1 cellular context compared by ENCODE assay signal in the genomic region with DNA sequence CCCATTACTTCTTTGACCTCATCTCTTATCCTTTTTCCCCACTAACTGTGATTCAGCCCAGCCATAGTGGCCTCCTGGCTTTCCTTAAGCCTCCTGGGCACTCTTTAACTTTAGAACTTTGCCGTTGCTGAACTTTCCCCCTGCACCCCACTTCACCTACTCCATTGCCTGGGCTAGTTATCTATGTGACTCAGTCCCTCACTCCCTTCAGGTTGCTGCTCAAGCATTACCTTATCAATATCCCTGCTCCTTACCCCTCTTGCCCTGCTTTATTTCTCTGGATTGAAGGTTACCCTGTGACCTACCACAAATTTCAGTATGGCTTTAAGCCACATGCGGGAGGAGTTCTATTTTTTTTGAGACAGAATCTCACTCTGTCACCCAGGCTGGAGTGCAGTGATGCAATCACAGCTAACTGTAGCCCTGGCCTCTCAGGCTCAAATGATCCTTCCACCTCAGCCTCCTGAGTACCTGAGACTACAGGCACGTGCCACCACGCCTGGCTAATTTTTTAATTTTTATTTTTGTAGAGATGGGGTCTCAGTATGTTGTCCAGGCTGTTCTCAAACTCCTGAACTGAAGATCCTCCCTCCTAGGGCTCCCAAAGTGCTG.
TF ChIP-seq lines count a peak whose summit lies in the region.

No MANE protein-coding gene starts in this region.

TF ChIP-seq in K562, 482 proteins besides CTCF, POLR2A, EP300 and RAD21:
- TF ChIP-seq CEBPG (CRISPR knock-in tag; IDR thresholded peaks at IDR 0.05) (peak; percentile 90), CEBPG (tag; conservative IDR thresholded peaks at IDR 0.05 in 1 of 2, IDR thresholded peaks at IDR 0.05 in 1 of 2) (peak; percentile 52 to 79), UBTF (IDR thresholded peaks at IDR 0.05; ENCODE audit: borderline replicate concordance in 1 of 2, low read depth in 2 of 2, low read length in 2 of 2) (no peak), IRF9 (tag; IDR thresholded peaks at IDR 0.05) (peak; percentile 7; the same call in 1 of the 2 replicates), BHLHE40 (IDR thresholded peaks at IDR 0.05; ENCODE audit: low read length) (0 out of 2 replicates have a peak, but pooled peaks have one; percentile 27), ATF3 (IDR thresholded peaks at IDR 0.05) (peak; percentile 90), ATF3 (CRISPR knock-in tag; conservative IDR thresholded peaks at IDR 0.05) (no peak), CEBPB (tag; IDR thresholded peaks at IDR 0.05) (peak; percentile 75), PCBP1 (IDR thresholded peaks at IDR 0.05; ENCODE audit: low read depth, low read length, poor library complexity, severe bottlenecking) (no peak), CHD2 (IDR thresholded peaks at IDR 0.05; ENCODE audit: low read depth, low read length) (no peak), CBFA2T3 (IDR thresholded peaks at IDR 0.05) (peak; percentile 69), HNRNPK (IDR thresholded peaks at IDR 0.05; ENCODE audit: low read depth, low read length, poor library complexity, severe bottlenecking) (no peak), ZKSCAN1 (IDR thresholded peaks at IDR 0.05; ENCODE audit: low read depth, low read length) (no peak), ATF7 (IDR thresholded peaks at IDR 0.05) (peak; percentile 34; the same call in 1 of the 2 replicates), KDM1A (IDR thresholded peaks at IDR 0.05) (peak; percentile 28 to 29; a peak in 1 of 4 replicates)
- TF ChIP-seq, protein P1, sequence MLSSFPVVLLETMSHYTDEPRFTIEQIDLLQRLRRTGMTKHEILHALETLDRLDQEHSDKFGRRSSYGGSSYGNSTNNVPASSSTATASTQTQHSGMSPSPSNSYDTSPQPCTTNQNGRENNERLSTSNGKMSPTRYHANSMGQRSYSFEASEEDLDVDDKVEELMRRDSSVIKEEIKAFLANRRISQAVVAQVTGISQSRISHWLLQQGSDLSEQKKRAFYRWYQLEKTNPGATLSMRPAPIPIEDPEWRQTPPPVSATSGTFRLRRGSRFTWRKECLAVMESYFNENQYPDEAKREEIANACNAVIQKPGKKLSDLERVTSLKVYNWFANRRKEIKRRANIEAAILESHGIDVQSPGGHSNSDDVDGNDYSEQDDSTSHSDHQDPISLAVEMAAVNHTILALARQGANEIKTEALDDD (IDR thresholded peaks at IDR 0.05) = peak; percentile 53; the same call in 1 of the 2 replicates
- TF ChIP-seq, protein P2, sequence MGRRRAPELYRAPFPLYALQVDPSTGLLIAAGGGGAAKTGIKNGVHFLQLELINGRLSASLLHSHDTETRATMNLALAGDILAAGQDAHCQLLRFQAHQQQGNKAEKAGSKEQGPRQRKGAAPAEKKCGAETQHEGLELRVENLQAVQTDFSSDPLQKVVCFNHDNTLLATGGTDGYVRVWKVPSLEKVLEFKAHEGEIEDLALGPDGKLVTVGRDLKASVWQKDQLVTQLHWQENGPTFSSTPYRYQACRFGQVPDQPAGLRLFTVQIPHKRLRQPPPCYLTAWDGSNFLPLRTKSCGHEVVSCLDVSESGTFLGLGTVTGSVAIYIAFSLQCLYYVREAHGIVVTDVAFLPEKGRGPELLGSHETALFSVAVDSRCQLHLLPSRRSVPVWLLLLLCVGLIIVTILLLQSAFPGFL (CRISPR knock-in tag; IDR thresholded peaks at IDR 0.05) = no peak
- TF ChIP-seq, protein P3, sequence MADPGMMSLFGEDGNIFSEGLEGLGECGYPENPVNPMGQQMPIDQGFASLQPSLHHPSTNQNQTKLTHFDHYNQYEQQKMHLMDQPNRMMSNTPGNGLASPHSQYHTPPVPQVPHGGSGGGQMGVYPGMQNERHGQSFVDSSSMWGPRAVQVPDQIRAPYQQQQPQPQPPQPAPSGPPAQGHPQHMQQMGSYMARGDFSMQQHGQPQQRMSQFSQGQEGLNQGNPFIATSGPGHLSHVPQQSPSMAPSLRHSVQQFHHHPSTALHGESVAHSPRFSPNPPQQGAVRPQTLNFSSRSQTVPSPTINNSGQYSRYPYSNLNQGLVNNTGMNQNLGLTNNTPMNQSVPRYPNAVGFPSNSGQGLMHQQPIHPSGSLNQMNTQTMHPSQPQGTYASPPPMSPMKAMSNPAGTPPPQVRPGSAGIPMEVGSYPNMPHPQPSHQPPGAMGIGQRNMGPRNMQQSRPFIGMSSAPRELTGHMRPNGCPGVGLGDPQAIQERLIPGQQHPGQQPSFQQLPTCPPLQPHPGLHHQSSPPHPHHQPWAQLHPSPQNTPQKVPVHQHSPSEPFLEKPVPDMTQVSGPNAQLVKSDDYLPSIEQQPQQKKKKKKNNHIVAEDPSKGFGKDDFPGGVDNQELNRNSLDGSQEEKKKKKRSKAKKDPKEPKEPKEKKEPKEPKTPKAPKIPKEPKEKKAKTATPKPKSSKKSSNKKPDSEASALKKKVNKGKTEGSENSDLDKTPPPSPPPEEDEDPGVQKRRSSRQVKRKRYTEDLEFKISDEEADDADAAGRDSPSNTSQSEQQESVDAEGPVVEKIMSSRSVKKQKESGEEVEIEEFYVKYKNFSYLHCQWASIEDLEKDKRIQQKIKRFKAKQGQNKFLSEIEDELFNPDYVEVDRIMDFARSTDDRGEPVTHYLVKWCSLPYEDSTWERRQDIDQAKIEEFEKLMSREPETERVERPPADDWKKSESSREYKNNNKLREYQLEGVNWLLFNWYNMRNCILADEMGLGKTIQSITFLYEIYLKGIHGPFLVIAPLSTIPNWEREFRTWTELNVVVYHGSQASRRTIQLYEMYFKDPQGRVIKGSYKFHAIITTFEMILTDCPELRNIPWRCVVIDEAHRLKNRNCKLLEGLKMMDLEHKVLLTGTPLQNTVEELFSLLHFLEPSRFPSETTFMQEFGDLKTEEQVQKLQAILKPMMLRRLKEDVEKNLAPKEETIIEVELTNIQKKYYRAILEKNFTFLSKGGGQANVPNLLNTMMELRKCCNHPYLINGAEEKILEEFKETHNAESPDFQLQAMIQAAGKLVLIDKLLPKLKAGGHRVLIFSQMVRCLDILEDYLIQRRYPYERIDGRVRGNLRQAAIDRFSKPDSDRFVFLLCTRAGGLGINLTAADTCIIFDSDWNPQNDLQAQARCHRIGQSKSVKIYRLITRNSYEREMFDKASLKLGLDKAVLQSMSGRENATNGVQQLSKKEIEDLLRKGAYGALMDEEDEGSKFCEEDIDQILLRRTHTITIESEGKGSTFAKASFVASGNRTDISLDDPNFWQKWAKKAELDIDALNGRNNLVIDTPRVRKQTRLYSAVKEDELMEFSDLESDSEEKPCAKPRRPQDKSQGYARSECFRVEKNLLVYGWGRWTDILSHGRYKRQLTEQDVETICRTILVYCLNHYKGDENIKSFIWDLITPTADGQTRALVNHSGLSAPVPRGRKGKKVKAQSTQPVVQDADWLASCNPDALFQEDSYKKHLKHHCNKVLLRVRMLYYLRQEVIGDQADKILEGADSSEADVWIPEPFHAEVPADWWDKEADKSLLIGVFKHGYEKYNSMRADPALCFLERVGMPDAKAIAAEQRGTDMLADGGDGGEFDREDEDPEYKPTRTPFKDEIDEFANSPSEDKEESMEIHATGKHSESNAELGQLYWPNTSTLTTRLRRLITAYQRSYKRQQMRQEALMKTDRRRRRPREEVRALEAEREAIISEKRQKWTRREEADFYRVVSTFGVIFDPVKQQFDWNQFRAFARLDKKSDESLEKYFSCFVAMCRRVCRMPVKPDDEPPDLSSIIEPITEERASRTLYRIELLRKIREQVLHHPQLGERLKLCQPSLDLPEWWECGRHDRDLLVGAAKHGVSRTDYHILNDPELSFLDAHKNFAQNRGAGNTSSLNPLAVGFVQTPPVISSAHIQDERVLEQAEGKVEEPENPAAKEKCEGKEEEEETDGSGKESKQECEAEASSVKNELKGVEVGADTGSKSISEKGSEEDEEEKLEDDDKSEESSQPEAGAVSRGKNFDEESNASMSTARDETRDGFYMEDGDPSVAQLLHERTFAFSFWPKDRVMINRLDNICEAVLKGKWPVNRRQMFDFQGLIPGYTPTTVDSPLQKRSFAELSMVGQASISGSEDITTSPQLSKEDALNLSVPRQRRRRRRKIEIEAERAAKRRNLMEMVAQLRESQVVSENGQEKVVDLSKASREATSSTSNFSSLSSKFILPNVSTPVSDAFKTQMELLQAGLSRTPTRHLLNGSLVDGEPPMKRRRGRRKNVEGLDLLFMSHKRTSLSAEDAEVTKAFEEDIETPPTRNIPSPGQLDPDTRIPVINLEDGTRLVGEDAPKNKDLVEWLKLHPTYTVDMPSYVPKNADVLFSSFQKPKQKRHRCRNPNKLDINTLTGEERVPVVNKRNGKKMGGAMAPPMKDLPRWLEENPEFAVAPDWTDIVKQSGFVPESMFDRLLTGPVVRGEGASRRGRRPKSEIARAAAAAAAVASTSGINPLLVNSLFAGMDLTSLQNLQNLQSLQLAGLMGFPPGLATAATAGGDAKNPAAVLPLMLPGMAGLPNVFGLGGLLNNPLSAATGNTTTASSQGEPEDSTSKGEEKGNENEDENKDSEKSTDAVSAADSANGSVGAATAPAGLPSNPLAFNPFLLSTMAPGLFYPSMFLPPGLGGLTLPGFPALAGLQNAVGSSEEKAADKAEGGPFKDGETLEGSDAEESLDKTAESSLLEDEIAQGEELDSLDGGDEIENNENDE (IDR thresholded peaks at IDR 0.05; ENCODE audit: low read depth, low read length) = no peak
TF ChIP-seq in K562: peak in this region for 9.
